Comparison of ENCODE assay signal across 1 cellular context in the genomic region with DNA sequence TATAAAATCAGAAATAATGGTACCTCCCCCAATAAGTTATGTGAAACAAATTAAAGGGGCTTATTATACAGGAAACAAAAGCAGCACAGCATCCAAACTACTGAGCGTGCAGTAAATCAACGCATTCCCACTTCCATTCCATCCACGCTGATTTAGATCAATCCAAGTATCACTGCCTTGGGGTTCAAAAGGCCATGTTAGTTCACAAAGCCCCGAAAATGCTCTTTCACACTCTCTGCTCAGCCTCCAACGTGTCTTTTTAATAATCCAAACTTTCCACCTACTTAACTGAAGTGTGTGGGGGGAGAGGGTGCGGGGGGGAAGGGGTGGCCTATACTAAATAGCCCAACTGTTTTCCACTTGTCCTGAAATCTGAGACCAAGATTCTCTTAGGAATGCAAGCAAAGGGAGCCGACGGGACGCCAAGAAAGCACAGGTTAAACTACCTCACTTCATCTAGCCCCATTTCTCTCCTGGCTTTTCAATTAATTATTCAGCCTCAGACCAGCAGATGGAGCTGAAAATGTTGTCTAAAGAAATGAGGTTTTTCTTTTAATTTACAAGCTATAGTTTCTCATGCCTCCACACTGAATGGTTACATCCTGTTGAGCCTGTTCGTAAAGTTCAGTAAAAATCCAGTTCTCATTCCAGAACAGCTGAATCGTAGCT.
TF ChIP-seq lines count a peak whose summit lies in the region.

No MANE protein-coding gene starts in this region.

TF ChIP-seq in HepG2, 621 proteins besides CTCF, POLR2A, EP300 and RAD21:
- TF ChIP-seq ZNF780A (CRISPR knock-in tag; IDR thresholded peaks at IDR 0.05) = 0 out of 2 replicates have a peak, but pooled peaks have one; percentile 12
- TF ChIP-seq ZNF446 (CRISPR knock-in tag; IDR thresholded peaks at IDR 0.05) = 0 out of 2 replicates have a peak, but pooled peaks have one; percentile 15
- TF ChIP-seq, protein P1, sequence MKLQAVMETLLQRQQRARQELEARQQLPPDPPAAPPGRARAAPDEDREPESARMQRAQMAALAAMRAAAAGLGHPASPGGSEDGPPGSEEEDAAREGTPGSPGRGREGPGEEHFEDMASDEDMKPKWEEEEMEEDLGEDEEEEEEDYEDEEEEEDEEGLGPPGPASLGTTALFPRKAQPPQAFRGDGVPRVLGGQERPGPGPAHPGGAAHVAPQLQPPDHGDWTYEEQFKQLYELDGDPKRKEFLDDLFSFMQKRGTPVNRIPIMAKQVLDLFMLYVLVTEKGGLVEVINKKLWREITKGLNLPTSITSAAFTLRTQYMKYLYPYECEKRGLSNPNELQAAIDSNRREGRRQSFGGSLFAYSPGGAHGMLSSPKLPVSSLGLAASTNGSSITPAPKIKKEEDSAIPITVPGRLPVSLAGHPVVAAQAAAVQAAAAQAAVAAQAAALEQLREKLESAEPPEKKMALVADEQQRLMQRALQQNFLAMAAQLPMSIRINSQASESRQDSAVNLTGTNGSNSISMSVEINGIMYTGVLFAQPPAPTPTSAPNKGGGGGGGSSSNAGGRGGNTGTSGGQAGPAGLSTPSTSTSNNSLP (IDR thresholded peaks at IDR 0.05; ENCODE audit: low read depth, low read length) = peak; percentile 79
- peak; percentile 23 for TF ChIP-seq STAG1 (CRISPR knock-in tag; IDR thresholded peaks at IDR 0.05)
- TF ChIP-seq GTF2F1 (IDR thresholded peaks at IDR 0.05; ENCODE audit: low read length) = no peak
- TF ChIP-seq ASH2L (IDR thresholded peaks at IDR 0.05; ENCODE audit: insufficient read length, low read depth, low read length) = peak; percentile 57
- 0 out of 2 replicates have a peak, but pooled peaks have one; percentile 23 for TF ChIP-seq ZNF432 (CRISPR knock-in tag; IDR thresholded peaks at IDR 0.05; ENCODE audit: borderline replicate concordance)
- TF ChIP-seq LCORL (IDR thresholded peaks at IDR 0.05) = no peak
- TF ChIP-seq LCORL (CRISPR knock-in tag; IDR thresholded peaks at IDR 0.05) = no peak
- TF ChIP-seq, protein P2, sequence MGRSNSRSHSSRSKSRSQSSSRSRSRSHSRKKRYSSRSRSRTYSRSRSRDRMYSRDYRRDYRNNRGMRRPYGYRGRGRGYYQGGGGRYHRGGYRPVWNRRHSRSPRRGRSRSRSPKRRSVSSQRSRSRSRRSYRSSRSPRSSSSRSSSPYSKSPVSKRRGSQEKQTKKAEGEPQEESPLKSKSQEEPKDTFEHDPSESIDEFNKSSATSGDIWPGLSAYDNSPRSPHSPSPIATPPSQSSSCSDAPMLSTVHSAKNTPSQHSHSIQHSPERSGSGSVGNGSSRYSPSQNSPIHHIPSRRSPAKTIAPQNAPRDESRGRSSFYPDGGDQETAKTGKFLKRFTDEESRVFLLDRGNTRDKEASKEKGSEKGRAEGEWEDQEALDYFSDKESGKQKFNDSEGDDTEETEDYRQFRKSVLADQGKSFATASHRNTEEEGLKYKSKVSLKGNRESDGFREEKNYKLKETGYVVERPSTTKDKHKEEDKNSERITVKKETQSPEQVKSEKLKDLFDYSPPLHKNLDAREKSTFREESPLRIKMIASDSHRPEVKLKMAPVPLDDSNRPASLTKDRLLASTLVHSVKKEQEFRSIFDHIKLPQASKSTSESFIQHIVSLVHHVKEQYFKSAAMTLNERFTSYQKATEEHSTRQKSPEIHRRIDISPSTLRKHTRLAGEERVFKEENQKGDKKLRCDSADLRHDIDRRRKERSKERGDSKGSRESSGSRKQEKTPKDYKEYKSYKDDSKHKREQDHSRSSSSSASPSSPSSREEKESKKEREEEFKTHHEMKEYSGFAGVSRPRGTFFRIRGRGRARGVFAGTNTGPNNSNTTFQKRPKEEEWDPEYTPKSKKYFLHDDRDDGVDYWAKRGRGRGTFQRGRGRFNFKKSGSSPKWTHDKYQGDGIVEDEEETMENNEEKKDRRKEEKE (IDR thresholded peaks at IDR 0.05) = no peak
- TF ChIP-seq, protein P3, sequence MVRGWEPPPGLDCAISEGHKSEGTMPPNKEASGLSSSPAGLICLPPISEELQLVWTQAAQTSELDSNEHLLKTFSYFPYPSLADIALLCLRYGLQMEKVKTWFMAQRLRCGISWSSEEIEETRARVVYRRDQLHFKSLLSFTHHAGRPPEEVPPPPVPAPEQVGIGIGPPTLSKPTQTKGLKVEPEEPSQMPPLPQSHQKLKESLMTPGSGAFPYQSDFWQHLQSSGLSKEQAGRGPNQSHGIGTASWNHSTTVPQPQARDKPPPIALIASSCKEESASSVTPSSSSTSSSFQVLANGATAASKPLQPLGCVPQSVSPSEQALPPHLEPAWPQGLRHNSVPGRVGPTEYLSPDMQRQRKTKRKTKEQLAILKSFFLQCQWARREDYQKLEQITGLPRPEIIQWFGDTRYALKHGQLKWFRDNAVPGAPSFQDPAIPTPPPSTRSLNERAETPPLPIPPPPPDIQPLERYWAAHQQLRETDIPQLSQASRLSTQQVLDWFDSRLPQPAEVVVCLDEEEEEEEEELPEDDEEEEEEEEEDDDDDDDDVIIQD (CRISPR knock-in tag; IDR thresholded peaks at IDR 0.05; ENCODE audit: low read depth) = no peak
- TF ChIP-seq ZNF546 (CRISPR knock-in tag; conservative IDR thresholded peaks at IDR 0.05) = no peak
- 0 out of 2 replicates have a peak, but pooled peaks have one; percentile 12 for TF ChIP-seq ZSCAN31 (CRISPR knock-in tag; IDR thresholded peaks at IDR 0.05; ENCODE audit: low read depth)
- 0 out of 2 replicates have a peak, but pooled peaks have one; percentile 53 for TF ChIP-seq ZBTB42 (CRISPR knock-in tag; IDR thresholded peaks at IDR 0.05)
- TF ChIP-seq, protein P4, sequence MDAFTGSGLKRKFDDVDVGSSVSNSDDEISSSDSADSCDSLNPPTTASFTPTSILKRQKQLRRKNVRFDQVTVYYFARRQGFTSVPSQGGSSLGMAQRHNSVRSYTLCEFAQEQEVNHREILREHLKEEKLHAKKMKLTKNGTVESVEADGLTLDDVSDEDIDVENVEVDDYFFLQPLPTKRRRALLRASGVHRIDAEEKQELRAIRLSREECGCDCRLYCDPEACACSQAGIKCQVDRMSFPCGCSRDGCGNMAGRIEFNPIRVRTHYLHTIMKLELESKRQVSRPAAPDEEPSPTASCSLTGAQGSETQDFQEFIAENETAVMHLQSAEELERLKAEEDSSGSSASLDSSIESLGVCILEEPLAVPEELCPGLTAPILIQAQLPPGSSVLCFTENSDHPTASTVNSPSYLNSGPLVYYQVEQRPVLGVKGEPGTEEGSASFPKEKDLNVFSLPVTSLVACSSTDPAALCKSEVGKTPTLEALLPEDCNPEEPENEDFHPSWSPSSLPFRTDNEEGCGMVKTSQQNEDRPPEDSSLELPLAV (CRISPR knock-in tag; conservative IDR thresholded peaks at IDR 0.05; ENCODE audit: low read depth) = 0 out of 2 replicates have a peak, but pooled peaks have one; percentile 32
- peak; percentile 8; the same call in 1 of the 2 replicates for TF ChIP-seq SMC3 (IDR thresholded peaks at IDR 0.05; ENCODE audit: low read length)
- TF ChIP-seq ZNF430 (CRISPR knock-in tag; IDR thresholded peaks at IDR 0.05) = no peak
- TF ChIP-seq NCOA2 (CRISPR knock-in tag; IDR thresholded peaks at IDR 0.05) = no peak
- 0 out of 2 replicates have a peak, but pooled peaks have one; percentile 2 for TF ChIP-seq FOXK1 (CRISPR knock-in tag; IDR thresholded peaks at IDR 0.05; ENCODE audit: borderline replicate concordance, low read depth)
- TF ChIP-seq, protein P5, sequence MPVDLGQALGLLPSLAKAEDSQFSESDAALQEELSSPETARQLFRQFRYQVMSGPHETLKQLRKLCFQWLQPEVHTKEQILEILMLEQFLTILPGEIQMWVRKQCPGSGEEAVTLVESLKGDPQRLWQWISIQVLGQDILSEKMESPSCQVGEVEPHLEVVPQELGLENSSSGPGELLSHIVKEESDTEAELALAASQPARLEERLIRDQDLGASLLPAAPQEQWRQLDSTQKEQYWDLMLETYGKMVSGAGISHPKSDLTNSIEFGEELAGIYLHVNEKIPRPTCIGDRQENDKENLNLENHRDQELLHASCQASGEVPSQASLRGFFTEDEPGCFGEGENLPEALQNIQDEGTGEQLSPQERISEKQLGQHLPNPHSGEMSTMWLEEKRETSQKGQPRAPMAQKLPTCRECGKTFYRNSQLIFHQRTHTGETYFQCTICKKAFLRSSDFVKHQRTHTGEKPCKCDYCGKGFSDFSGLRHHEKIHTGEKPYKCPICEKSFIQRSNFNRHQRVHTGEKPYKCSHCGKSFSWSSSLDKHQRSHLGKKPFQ (CRISPR knock-in tag; IDR thresholded peaks at IDR 0.05; ENCODE audit: insufficient replicate concordance) = no peak
- peak; percentile 49; the same call in 1 of the 2 replicates for TF ChIP-seq KDM5A (IDR thresholded peaks at IDR 0.05; ENCODE audit: borderline replicate concordance, low read length)
- TF ChIP-seq PHF8 (CRISPR knock-in tag; IDR thresholded peaks at IDR 0.05) = no peak
- TF ChIP-seq CCDC6 (CRISPR knock-in tag; IDR thresholded peaks at IDR 0.05) = no peak
- 0 out of 2 replicates have a peak, but pooled peaks have one; percentile 8 for TF ChIP-seq HNF4A (CRISPR knock-in tag; IDR thresholded peaks at IDR 0.05)
- peak; percentile 5 for TF ChIP-seq HNRNPK (IDR thresholded peaks at IDR 0.05; ENCODE audit: low read depth, low read length, poor library complexity, severe bottlenecking)
- TF ChIP-seq ZFAT (CRISPR knock-in tag; conservative IDR thresholded peaks at IDR 0.05) = no peak
- no peak for TF ChIP-seq ZNF841 (CRISPR knock-in tag; IDR thresholded peaks at IDR 0.05; ENCODE audit: borderline replicate concordance)
- TF ChIP-seq FOXO1 (CRISPR knock-in tag; IDR thresholded peaks at IDR 0.05) = no peak
